Comparison of ENCODE assay signal across 29 cellular contexts in the genomic region with DNA sequence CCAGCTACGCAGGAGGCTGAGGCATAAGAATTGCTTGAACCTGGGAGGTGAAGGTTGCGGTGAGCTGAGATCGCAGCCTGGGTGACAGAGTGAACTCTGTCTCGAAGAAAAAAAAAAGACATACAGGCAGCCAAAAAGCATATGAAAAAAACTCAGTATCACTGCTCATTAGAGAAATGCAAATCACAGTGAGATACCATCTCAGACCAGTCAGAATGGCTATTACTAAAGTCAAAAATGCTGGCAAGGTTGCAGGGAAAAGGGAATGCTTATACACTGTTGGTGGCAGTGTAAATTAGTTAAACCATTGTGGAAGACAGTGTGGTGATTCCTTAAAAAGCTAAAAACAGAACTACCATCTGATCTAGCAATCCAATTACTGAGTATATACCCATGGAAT.
"Had no signal": no experiment of that assay in that cellular context is flagged by ENCODE, and none has a peak within 500 bp of the region (broad histone marks: within the 10 kb centered on the region; RNA-seq: fewer than 3 reads in every experiment).

No MANE protein-coding gene starts in this region.

- H3K27ac ChIP-seq: stomach, suprapubic skin, testis, thoracic aorta, thyroid gland, tibial artery, tibial nerve, transverse colon, upper lobe of left lung, upper lobe of right lung, uterus, vagina had no signal

- H3K4me1 Mint-ChIP-seq: stimulated activated effector memory CD8-positive, alpha-beta T cell treated with anti-CD3 and anti-CD28 coated beads, Interleukin-12 subunit alpha, Interleukin-12 subunit beta, amount 100 ng/mL, for 72 hours; stimulated activated memory B cell treated with anti-CD40 and anti-IgM and Interleukin-4, amounts not matched to agents 10 μg/mL and 1 μg/mL and 100 μg/mL, for 72 hours; stimulated activated naive B cell treated with anti-CD40 and anti-IgM and Interleukin-4, amounts not matched to agents 10 μg/mL and 1 μg/mL and 100 μg/mL, for 72 hours; stimulated activated naive CD8-positive, alpha-beta T cell treated with anti-CD3 and anti-CD28 coated beads, Interleukin-15, amount 100 ng/mL, for 72 hours had no signal

- H3K27ac Mint-ChIP-seq: stimulated activated effector memory CD8-positive, alpha-beta T cell treated with anti-CD3 and anti-CD28 coated beads, Interleukin-12 subunit alpha, Interleukin-12 subunit beta, amount 100 ng/mL, for 72 hours; stimulated activated memory B cell treated with anti-CD40 and anti-IgM and Interleukin-4, amounts not matched to agents 10 μg/mL and 1 μg/mL and 100 μg/mL, for 72 hours; stimulated activated naive B cell treated with anti-CD40 and anti-IgM and Interleukin-4, amounts not matched to agents 10 μg/mL and 1 μg/mL and 100 μg/mL, for 72 hours; stimulated activated naive CD8-positive, alpha-beta T cell treated with anti-CD3 and anti-CD28 coated beads, Interleukin-15, amount 100 ng/mL, for 72 hours; stimulated activated naive CD8-positive, alpha-beta T cell treated with anti-CD3 and anti-CD28 coated beads, Interleukin-15, Interleukin-2, amounts not matched to agents 100 ng/mL and 50 ng/mL, for 24 hours; type B pancreatic cell had no signal

- FAIRE-seq: urothelium cell line had no signal

- H3K27me3 Mint-ChIP-seq: stimulated activated memory B cell treated with anti-CD40 and anti-IgM and Interleukin-4, amounts not matched to agents 10 μg/mL and 1 μg/mL and 100 μg/mL, for 72 hours; stimulated activated naive CD8-positive, alpha-beta T cell treated with anti-CD3 and anti-CD28 coated beads, Interleukin-15, amount 100 ng/mL, for 72 hours; stimulated activated naive CD8-positive, alpha-beta T cell treated with anti-CD3 and anti-CD28 coated beads, Interleukin-15, Interleukin-2, amounts not matched to agents 100 ng/mL and 50 ng/mL, for 24 hours had no signal

- DNase-seq: stimulated activated CD4-positive, alpha-beta T cell treated with anti-CD3 and anti-CD28 coated beads, Interleukin-2, amount 100 ng/mL, for 48 hours; stimulated activated CD4-positive, alpha-beta T cell treated with anti-CD3 and anti-CD28 coated beads, Interleukin-4, amount 100 ng/mL, for 1 hour; stimulated activated CD4-positive, alpha-beta T cell treated with anti-CD3 and anti-CD28 coated beads, Interleukin-4, amount 100 ng/mL, for 24 hours; stimulated activated CD4-positive, alpha-beta T cell treated with anti-CD3 and anti-CD28 coated beads, Interleukin-4, amount 100 ng/mL, for 4 hours; stimulated activated CD8-positive, alpha-beta memory T cell treated with anti-CD3 and anti-CD28 coated beads, Interleukin-4, amount 100 ng/mL, for 48 hours; stimulated activated naive B cell treated with anti-CD40 and anti-IgM and Interleukin-4, amounts not matched to agents 10 μg/mL and 1 μg/mL and 100 μg/mL, for 72 hours; stimulated activated naive CD4-positive, alpha-beta T cell; stimulated activated naive CD4-positive, alpha-beta T cell treated with Interleukin-2 at 50 U/mL for 16 hours; stimulated activated naive CD8-positive, alpha-beta T cell treated with anti-CD3 and anti-CD28 coated beads, Interleukin-15, amount 100 ng/mL, for 72 hours; stimulated activated naive CD8-positive, alpha-beta T cell treated with anti-CD3 and anti-CD28 coated beads, Interleukin-15, Interleukin-2, amounts not matched to agents 100 U/mL and 50 U/mL, for 24 hours; stomach; substantia nigra; testis; thyroid gland; tibial artery; transverse colon; trophoblast cell; upper lobe of left lung; upper lobe of right lung; uterus had no signal

- H3K4me3 Mint-ChIP-seq: stimulated activated effector memory CD8-positive, alpha-beta T cell treated with anti-CD3 and anti-CD28 coated beads, Interleukin-12 subunit alpha, Interleukin-12 subunit beta, amount 100 ng/mL, for 72 hours; stimulated activated memory B cell treated with anti-CD40 and anti-IgM and Interleukin-4, amounts not matched to agents 10 μg/mL and 1 μg/mL and 100 μg/mL, for 72 hours; stimulated activated naive B cell treated with anti-CD40 and anti-IgM and Interleukin-4, amounts not matched to agents 10 μg/mL and 1 μg/mL and 100 μg/mL, for 72 hours; stimulated activated naive CD8-positive, alpha-beta T cell treated with anti-CD3 and anti-CD28 coated beads, Interleukin-15, amount 100 ng/mL, for 72 hours; stimulated activated naive CD8-positive, alpha-beta T cell treated with anti-CD3 and anti-CD28 coated beads, Interleukin-15, Interleukin-2, amounts not matched to agents 100 ng/mL and 50 ng/mL, for 24 hours; type B pancreatic cell had no signal

- H3K36me3 Mint-ChIP-seq: stimulated activated effector memory CD8-positive, alpha-beta T cell treated with anti-CD3 and anti-CD28 coated beads, Interleukin-12 subunit alpha, Interleukin-12 subunit beta, amount 100 ng/mL, for 72 hours; stimulated activated memory B cell treated with anti-CD40 and anti-IgM and Interleukin-4, amounts not matched to agents 10 μg/mL and 1 μg/mL and 100 μg/mL, for 72 hours; type B pancreatic cell had no signal

- ATAC-seq: stimulated activated effector memory CD8-positive, alpha-beta T cell treated with anti-CD3 and anti-CD28 coated beads, Interleukin-12 subunit alpha, Interleukin-12 subunit beta, amount 100 ng/mL, for 72 hours; stimulated activated memory B cell treated with anti-CD40 and anti-IgM and Interleukin-4, amounts not matched to agents 10 μg/mL and 1 μg/mL and 100 μg/mL, for 72 hours; stimulated activated naive B cell treated with anti-CD40 and anti-IgM and Interleukin-4, amounts not matched to agents 10 μg/mL and 1 μg/mL and 100 μg/mL, for 72 hours; stimulated activated naive CD8-positive, alpha-beta T cell treated with anti-CD3 and anti-CD28 coated beads, Interleukin-15, amount 100 ng/mL, for 72 hours; stimulated activated naive CD8-positive, alpha-beta T cell treated with anti-CD3 and anti-CD28 coated beads, Interleukin-15, Interleukin-2, amounts not matched to agents 100 U/mL and 50 U/mL, for 24 hours; upper lobe of right lung had no signal

- H3K9me3 ChIP-seq: testis, thyroid gland had no signal

- H3K27me3 ChIP-seq: stomach, suprapubic skin, testis, thyroid gland, tibial artery, tibial nerve, transverse colon, upper lobe of left lung, upper lobe of right lung, uterus, vagina had no signal

- H3K9me3 Mint-ChIP-seq: stimulated activated naive CD8-positive, alpha-beta T cell treated with anti-CD3 and anti-CD28 coated beads, Interleukin-15, Interleukin-2, amounts not matched to agents 100 ng/mL and 50 ng/mL, for 24 hours; type B pancreatic cell had no signal

- H3K4me1 ChIP-seq: suprapubic skin, testis, thyroid gland, tibial nerve, upper lobe of left lung, upper lobe of right lung, uterus, vagina had no signal

- H3K36me3 ChIP-seq: stomach, suprapubic skin, thoracic aorta, thyroid gland, tibial artery, tibial nerve, transverse colon, upper lobe of left lung, upper lobe of right lung, uterus, vagina had no signal

- H3K4me3 ChIP-seq: stomach, suprapubic skin, testis, thoracic aorta, thyroid gland, tibial artery, tibial nerve, transverse colon, upper lobe of left lung, upper lobe of right lung, uterus, vagina had no signal
